Comparison of ENCODE assay signal across 2 cellular contexts in the genomic region with DNA sequence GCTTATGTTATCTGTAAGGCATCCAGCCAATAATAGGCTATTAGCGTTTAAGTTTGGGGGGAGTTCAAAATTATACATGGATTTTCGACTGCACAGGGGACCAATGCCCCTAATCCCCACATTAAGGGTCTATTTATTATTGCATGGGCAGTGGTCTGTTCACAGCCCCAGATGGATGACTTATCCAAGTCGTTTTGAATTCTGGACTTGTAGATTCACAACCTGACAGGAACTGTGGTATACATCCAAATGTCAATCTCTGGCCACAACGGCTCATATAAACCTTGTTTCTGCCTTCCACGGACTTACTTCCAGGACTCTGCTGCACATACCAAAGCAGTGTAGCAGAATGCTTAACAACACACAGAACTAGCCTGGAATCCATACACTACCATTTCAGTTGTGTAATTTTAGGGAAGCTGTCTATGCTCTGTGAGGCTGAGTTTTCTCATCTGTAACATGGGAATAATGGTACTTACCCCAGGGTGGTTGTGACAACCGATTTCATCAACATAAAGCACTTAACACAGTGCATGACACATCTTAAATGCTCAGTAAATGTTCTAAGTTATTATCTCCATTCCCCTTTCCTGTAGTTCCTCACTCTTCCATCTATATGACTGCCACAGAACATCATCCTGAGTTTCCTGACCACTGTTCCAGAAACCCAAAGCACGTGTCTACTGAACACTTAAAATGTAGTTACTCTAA.
TF ChIP-seq lines count a peak whose summit lies in the region.

No MANE protein-coding gene starts in this region.

TF ChIP-seq in HepG2, 621 proteins besides CTCF, POLR2A, EP300 and RAD21:
- TF ChIP-seq, protein P1, sequence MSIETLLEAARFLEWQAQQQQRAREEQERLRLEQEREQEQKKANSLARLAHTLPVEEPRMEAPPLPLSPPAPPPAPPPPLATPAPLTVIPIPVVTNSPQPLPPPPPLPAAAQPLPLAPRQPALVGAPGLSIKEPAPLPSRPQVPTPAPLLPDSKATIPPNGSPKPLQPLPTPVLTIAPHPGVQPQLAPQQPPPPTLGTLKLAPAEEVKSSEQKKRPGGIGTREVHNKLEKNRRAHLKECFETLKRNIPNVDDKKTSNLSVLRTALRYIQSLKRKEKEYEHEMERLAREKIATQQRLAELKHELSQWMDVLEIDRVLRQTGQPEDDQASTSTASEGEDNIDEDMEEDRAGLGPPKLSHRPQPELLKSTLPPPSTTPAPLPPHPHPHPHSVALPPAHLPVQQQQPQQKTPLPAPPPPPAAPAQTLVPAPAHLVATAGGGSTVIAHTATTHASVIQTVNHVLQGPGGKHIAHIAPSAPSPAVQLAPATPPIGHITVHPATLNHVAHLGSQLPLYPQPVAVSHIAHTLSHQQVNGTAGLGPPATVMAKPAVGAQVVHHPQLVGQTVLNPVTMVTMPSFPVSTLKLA (IDR thresholded peaks at IDR 0.05) = peak; percentile 50; the same call in 1 of the 2 replicates
- TF ChIP-seq SNAI1 (CRISPR knock-in tag; IDR thresholded peaks at IDR 0.05; ENCODE audit: borderline replicate concordance) (no peak), RBAK (CRISPR knock-in tag; IDR thresholded peaks at IDR 0.05) (no peak)

TF ChIP-seq in WTC11, 78 proteins besides CTCF, POLR2A, EP300 and RAD21:
- TF ChIP-seq STAT6 (CRISPR knock-in tag; conservative IDR thresholded peaks at IDR 0.05; ENCODE audit: low read depth) (no peak), TEAD4 (CRISPR knock-in tag; IDR thresholded peaks at IDR 0.05) (no peak), ELF4 (CRISPR knock-in tag; IDR thresholded peaks at IDR 0.05; ENCODE audit: low read depth) (no peak), ZNF671 (CRISPR knock-in tag; IDR thresholded peaks at IDR 0.05) (no peak), TCF7 (CRISPR knock-in tag; IDR thresholded peaks at IDR 0.05; ENCODE audit: low read depth) (no peak)
- TF ChIP-seq, protein P2, sequence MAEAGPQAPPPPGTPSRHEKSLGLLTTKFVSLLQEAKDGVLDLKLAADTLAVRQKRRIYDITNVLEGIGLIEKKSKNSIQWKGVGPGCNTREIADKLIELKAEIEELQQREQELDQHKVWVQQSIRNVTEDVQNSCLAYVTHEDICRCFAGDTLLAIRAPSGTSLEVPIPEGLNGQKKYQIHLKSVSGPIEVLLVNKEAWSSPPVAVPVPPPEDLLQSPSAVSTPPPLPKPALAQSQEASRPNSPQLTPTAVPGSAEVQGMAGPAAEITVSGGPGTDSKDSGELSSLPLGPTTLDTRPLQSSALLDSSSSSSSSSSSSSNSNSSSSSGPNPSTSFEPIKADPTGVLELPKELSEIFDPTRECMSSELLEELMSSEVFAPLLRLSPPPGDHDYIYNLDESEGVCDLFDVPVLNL (CRISPR knock-in tag; IDR thresholded peaks at IDR 0.05; ENCODE audit: borderline replicate concordance, low read depth) = no peak
